24 cellular contexts compared by ENCODE assay signal in genomic region chr20:44727039-44727438, GRCh38. TPM values are rescaled to one million over a fixed set of nuclear protein-coding genes. Genes with fewer than 3 reads are reported as not detected.
"Had no signal": no experiment of that assay in that cellular context is flagged by ENCODE, and none has a peak within 500 bp of the region (broad histone marks: within the 10 kb centered on the region; RNA-seq: fewer than 3 reads in every experiment).

No MANE protein-coding gene starts in this region.

- H3K36me3 ChIP-seq: left ventricle myocardium inferior, prostate gland, tibial nerve, WERI-Rb-1 had no signal

- H3K4me3 ChIP-seq: hepatocyte, left ventricle myocardium inferior, prostate gland, tibial nerve had no signal

- H3K4me3 Mint-ChIP-seq: activated CD8-positive, alpha-beta T cell treated with anti-CD3 and anti-CD28 coated beads, Interleukin-2, amount 10 ng/mL, durations not matched to agents 7 days and 5 days; activated naive CD4-positive, alpha-beta T cell treated with anti-CD3 and anti-CD28 coated beads, Interleukin-2, amount 50 U/mL, for 24 hours; brain; mesothelial cell of epicardium; naive thymus-derived CD8-positive, alpha-beta T cell; stimulated activated naive CD8-positive, alpha-beta T cell treated with anti-CD3 and anti-CD28 coated beads, Interleukin-15, Interleukin-2, amounts not matched to agents 100 ng/mL and 50 ng/mL, for 24 hours had no signal

- H3K4me1 Mint-ChIP-seq: naive thymus-derived CD8-positive, alpha-beta T cell had no signal

- H3K9me3 ChIP-seq: left ventricle myocardium inferior, prostate gland, tibial nerve had no signal

- H3K9me3 Mint-ChIP-seq: activated naive CD4-positive, alpha-beta T cell treated with anti-CD3 and anti-CD28 coated beads, Interleukin-2, amount 50 U/mL, for 24 hours; naive thymus-derived CD8-positive, alpha-beta T cell; stimulated activated naive CD8-positive, alpha-beta T cell treated with anti-CD3 and anti-CD28 coated beads, Interleukin-15, Interleukin-2, amounts not matched to agents 100 ng/mL and 50 ng/mL, for 24 hours had no signal

- H3K27ac Mint-ChIP-seq: activated CD8-positive, alpha-beta T cell treated with anti-CD3 and anti-CD28 coated beads, Interleukin-2, amount 10 ng/mL, durations not matched to agents 7 days and 5 days; activated naive CD4-positive, alpha-beta T cell treated with anti-CD3 and anti-CD28 coated beads, Interleukin-2, amount 50 U/mL, for 24 hours; mesothelial cell of epicardium; stimulated activated naive CD8-positive, alpha-beta T cell treated with anti-CD3 and anti-CD28 coated beads, Interleukin-15, Interleukin-2, amounts not matched to agents 100 ng/mL and 50 ng/mL, for 24 hours had no signal

- H3K27ac ChIP-seq: hepatocyte, left ventricle myocardium inferior, prostate gland, WERI-Rb-1 had no signal

- H3K27me3 Mint-ChIP-seq: activated naive CD4-positive, alpha-beta T cell treated with anti-CD3 and anti-CD28 coated beads, Interleukin-2, amount 50 U/mL, for 24 hours; brain; stimulated activated naive CD8-positive, alpha-beta T cell treated with anti-CD3 and anti-CD28 coated beads, Interleukin-15, Interleukin-2, amounts not matched to agents 100 ng/mL and 50 ng/mL, for 24 hours had no signal

- ATAC-seq: activated CD8-positive, alpha-beta T cell treated with anti-CD3 and anti-CD28 coated beads, Interleukin-2, amount 10 ng/mL, durations not matched to agents 7 days and 5 days; naive thymus-derived CD8-positive, alpha-beta T cell had no signal

- DNase-seq: activated CD4-positive, alpha-beta T cell treated with anti-CD3 and anti-CD28 coated beads for 1 hour; activated CD4-positive, alpha-beta T cell treated with anti-CD3 and anti-CD28 coated beads, Interleukin-2, amount 50 U/mL, for 1 hour; activated CD8-positive, alpha-beta T cell treated with anti-CD3 and anti-CD28 coated beads, Interleukin-2, amount 10 ng/mL, durations not matched to agents 7 days and 5 days; activated gamma-delta T cell treated with Interleukin-2 at 50 U/mL for 16 hours; activated T-cell treated with anti-CD3 and anti-CD28 coated beads, Interleukin-2, amount 50 U/mL, for 1 hour; anterior cingulate cortex; foreskin melanocyte; glutamatergic neuron; left ventricle myocardium inferior; naive thymus-derived CD8-positive, alpha-beta T cell; stimulated activated CD4-positive, alpha-beta T cell treated with anti-CD3 and anti-CD28 coated beads, Interleukin-12 subunit alpha, Interleukin-12 subunit beta, amount 100 ng/mL, for 4 hours; stimulated activated CD4-positive, alpha-beta T cell treated with anti-CD3 and anti-CD28 coated beads, Interleukin-4, amount 100 ng/mL, for 4 hours; substantia nigra; WERI-Rb-1 had no signal

- FAIRE-seq: TTC549 had no signal

- H3K27me3 ChIP-seq: hepatocyte, tibial nerve had no signal

- H3K36me3 Mint-ChIP-seq: activated naive CD4-positive, alpha-beta T cell treated with anti-CD3 and anti-CD28 coated beads, Interleukin-2, amount 50 U/mL, for 24 hours; brain; mesothelial cell of epicardium; naive thymus-derived CD8-positive, alpha-beta T cell had no signal

RNA-seq across cellular contexts. Expression of gene CCN5, which starts 11.9 kb away (rescaled TPM):
- total RNA-seq: activated CD8-positive, alpha-beta T cell treated with anti-CD3 and anti-CD28 coated beads, Interleukin-2, amount 10 ng/mL, durations not matched to agents 7 days and 5 days; lung microvascular endothelial cell; mesothelial cell of epicardium; naive thymus-derived CD8-positive, alpha-beta T cell; skeletal muscle tissue had no signal
- polyA plus RNA-seq: naive thymus-derived CD8-positive, alpha-beta T cell had no signal

RNA-seq across cellular contexts. Expression of gene KCNK15, which starts 18.6 kb away (rescaled TPM):
- total RNA-seq: activated CD8-positive, alpha-beta T cell treated with anti-CD3 and anti-CD28 coated beads, Interleukin-2, amount 10 ng/mL, durations not matched to agents 7 days and 5 days; lung microvascular endothelial cell; naive thymus-derived CD8-positive, alpha-beta T cell had no signal
- polyA plus RNA-seq: naive thymus-derived CD8-positive, alpha-beta T cell had no signal
